8 cellular contexts compared by ENCODE assay signal in the genomic region with DNA sequence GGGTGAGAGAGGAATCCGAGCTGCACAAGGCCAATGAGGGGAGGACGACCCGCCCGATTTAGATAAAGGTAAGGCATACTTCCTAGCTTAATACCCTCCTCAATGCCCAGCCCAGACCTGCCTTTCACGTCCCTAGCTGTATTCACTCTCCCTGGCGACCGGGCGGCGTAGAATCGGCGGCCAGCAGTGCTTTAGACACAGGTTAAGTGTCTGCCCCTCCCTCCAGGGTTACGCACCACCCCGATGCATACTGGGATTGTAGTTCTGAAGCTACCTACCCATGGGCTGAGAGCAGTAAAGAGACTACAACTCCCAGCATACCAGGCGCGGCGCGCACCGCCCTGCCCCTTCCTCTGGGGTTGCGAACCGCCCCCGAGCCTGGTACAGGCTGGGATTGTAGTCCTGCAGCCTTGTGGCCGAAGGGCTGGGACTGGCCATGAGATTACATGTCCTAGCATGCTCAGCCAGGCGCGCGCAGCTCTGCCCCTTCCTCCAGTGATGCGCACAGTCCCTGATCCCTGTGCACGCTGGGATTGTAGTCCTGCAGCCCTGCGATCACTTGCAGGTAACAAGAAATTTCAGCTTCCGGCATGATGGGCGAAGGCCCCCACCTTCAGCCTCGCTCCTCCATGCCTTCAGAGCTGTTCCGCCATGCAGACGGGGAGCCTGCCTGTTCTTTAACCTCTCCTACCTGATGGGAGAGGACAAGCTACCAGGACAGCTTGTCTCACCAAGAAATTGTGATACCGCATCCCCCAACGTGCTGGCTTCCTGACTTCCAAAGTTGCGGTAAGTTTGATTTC. TPM values are rescaled to one million over a fixed set of nuclear protein-coding genes. Genes with fewer than 3 reads are reported as not detected.
DNase-seq lines count a peak whose midpoint lies in the region; ATAC-seq and TF ChIP-seq lines count a peak whose summit lies in the region.

No MANE protein-coding gene starts in this region.

- peak overlapping the region; percentile 96 for H3K4me3 ChIP-seq in fibroblast of mammary gland (ENCODE audit: control insufficient read depth, low read depth, low read length)
- H3K4me3 ChIP-seq in naive thymus-derived CD4-positive, alpha-beta T cell (ENCODE audit: low read length): peak overlapping the region; percentile 91

- no peaks in the 10 kb centered on the region for H3K27me3 Mint-ChIP-seq in activated T-helper 17 cell treated with anti-CD3 and anti-CD28 coated beads, Interleukin-2, amount 50 U/mL, for 72 hours
- no peaks in the 10 kb centered on the region for H3K27me3 Mint-ChIP-seq in naive thymus-derived CD4-positive, alpha-beta T cell
- no peaks in the 10 kb centered on the region for H3K27me3 Mint-ChIP-seq in stimulated activated memory B cell treated with anti-CD40 and anti-IgM and Interleukin-4, amounts not matched to agents 10 μg/mL and 1 μg/mL and 100 μg/mL, for 72 hours

- H3K4me1 Mint-ChIP-seq in activated T-helper 17 cell treated with anti-CD3 and anti-CD28 coated beads, Interleukin-2, amount 50 U/mL, for 72 hours: peaks cover 19% of the 10 kb centered on the region
- H3K4me1 Mint-ChIP-seq in naive thymus-derived CD4-positive, alpha-beta T cell: peaks cover 25 to 66% (median 54%) of the 10 kb centered on the region in 7 donors
- H3K4me1 Mint-ChIP-seq in stimulated activated memory B cell treated with anti-CD40 and anti-IgM and Interleukin-4, amounts not matched to agents 10 μg/mL and 1 μg/mL and 100 μg/mL, for 72 hours: peaks cover 52% of the 10 kb centered on the region

- H3K4me1 ChIP-seq in naive thymus-derived CD4-positive, alpha-beta T cell (ENCODE audit: control insufficient read depth in 2 of 2, insufficient read depth in 2 of 2, low read length in 2 of 2): peaks cover 11 to 20% of the 10 kb centered on the region in 2 donors

- H3K9me3 Mint-ChIP-seq in activated T-helper 17 cell treated with anti-CD3 and anti-CD28 coated beads, Interleukin-2, amount 50 U/mL, for 72 hours: no peaks in the 10 kb centered on the region
- H3K9me3 Mint-ChIP-seq in naive thymus-derived CD4-positive, alpha-beta T cell: peaks cover 0 to 28% (median 4%) of the 10 kb centered on the region in 11 donors
- H3K9me3 Mint-ChIP-seq in stimulated activated memory B cell treated with anti-CD40 and anti-IgM and Interleukin-4, amounts not matched to agents 10 μg/mL and 1 μg/mL and 100 μg/mL, for 72 hours: no peaks in the 10 kb centered on the region

- no peaks in the 10 kb centered on the region for H3K27me3 ChIP-seq in naive thymus-derived CD4-positive, alpha-beta T cell (ENCODE audit: control insufficient read depth in 2 of 2, insufficient read depth in 2 of 2, low read length in 2 of 2)

- H3K27ac ChIP-seq in naive thymus-derived CD4-positive, alpha-beta T cell (ENCODE audit: low read depth, low read length): peak overlapping the region; percentile 84

- no peaks in the 10 kb centered on the region for H3K9me3 ChIP-seq in naive thymus-derived CD4-positive, alpha-beta T cell (ENCODE audit: control insufficient read depth in 2 of 3, low read length in 3 of 3)

- no peak for TF ChIP-seq CTCF in fibroblast of mammary gland (conservative IDR thresholded peaks at IDR 0.05; ENCODE audit: control insufficient read depth, insufficient read depth, low read depth, low read length)

- POLR2A ChIA-PET in naive thymus-derived CD4-positive, alpha-beta T cell (lab: Charles Lee): interaction anchor here (0.6 to 3.7 kb wide), 35 partner anchors 10 to 1793 kb away, joined by 3 to 48 read pairs (median 4); a partner anchor contains a TSS

- H3K27ac Mint-ChIP-seq in activated T-helper 17 cell treated with anti-CD3 and anti-CD28 coated beads, Interleukin-2, amount 50 U/mL, for 72 hours: peak overlapping the region; percentile 86
- H3K27ac Mint-ChIP-seq in naive thymus-derived CD4-positive, alpha-beta T cell: peak overlapping the region; percentile 88 to 99 (median 97)
- peak overlapping the region; percentile 73 for H3K27ac Mint-ChIP-seq in stimulated activated memory B cell treated with anti-CD40 and anti-IgM and Interleukin-4, amounts not matched to agents 10 μg/mL and 1 μg/mL and 100 μg/mL, for 72 hours

- H3K36me3 ChIP-seq in naive thymus-derived CD4-positive, alpha-beta T cell (ENCODE audit: control insufficient read depth in 2 of 3, insufficient read depth in 3 of 3, low read length in 3 of 3): no peaks in the 10 kb centered on the region

- CTCF ChIA-PET in naive thymus-derived CD4-positive, alpha-beta T cell (lab: Charles Lee): interaction anchor here (0.6 to 2.2 kb wide), 2 partner anchors 44 to 1579 kb away, joined by 4 to 9 read pairs; a partner anchor contains a TSS

- peak; percentile 98 for DNase-seq in EH (ENCODE audit: low read depth)
- peak; percentile 83 for DNase-seq in GOT3 (lab: John Stamatoyannopoulos, UW)
- peak; percentile 97 for DNase-seq in LHCN-M2 (ENCODE audit: low read depth)
- DNase-seq in RPMI7951 (ENCODE audit: low read depth): peak; percentile 98
- DNase-seq in fibroblast of mammary gland (ENCODE audit: low read depth): peak; percentile 98
- peak; percentile 79 to 95 (median 91) for DNase-seq in naive thymus-derived CD4-positive, alpha-beta T cell

- intact Hi-C loops in naive thymus-derived CD4-positive, alpha-beta T cell (cut with micrococcal nuclease): loop anchor here (1.0 to 10.0 kb wide), 21 partner anchors 41 to 1244 kb away; a partner anchor contains a TSS

- peaks cover 33% of the 10 kb centered on the region for H3K36me3 Mint-ChIP-seq in activated T-helper 17 cell treated with anti-CD3 and anti-CD28 coated beads, Interleukin-2, amount 50 U/mL, for 72 hours (ENCODE audit: low read depth)
- peaks cover 7 to 46% (median 29%) of the 10 kb centered on the region in 5 donors for H3K36me3 Mint-ChIP-seq in naive thymus-derived CD4-positive, alpha-beta T cell
- peaks cover 17% of the 10 kb centered on the region for H3K36me3 Mint-ChIP-seq in stimulated activated memory B cell treated with anti-CD40 and anti-IgM and Interleukin-4, amounts not matched to agents 10 μg/mL and 1 μg/mL and 100 μg/mL, for 72 hours

- peak; percentile 100 for ATAC-seq in activated T-helper 17 cell treated with anti-CD3 and anti-CD28 coated beads, Interleukin-2, amount 50 U/mL, for 72 hours (replicated peaks)
- ATAC-seq in naive thymus-derived CD4-positive, alpha-beta T cell: peak; percentile 100
- peak; percentile 100 for ATAC-seq in stimulated activated memory B cell treated with anti-CD40 and anti-IgM and Interleukin-4, amounts not matched to agents 10 μg/mL and 1 μg/mL and 100 μg/mL, for 72 hours

- peak overlapping the region; percentile 94 for H3K4me3 Mint-ChIP-seq in activated T-helper 17 cell treated with anti-CD3 and anti-CD28 coated beads, Interleukin-2, amount 50 U/mL, for 72 hours
- H3K4me3 Mint-ChIP-seq in naive thymus-derived CD4-positive, alpha-beta T cell: peak overlapping the region; percentile 91 to 100 (median 98)
- H3K4me3 Mint-ChIP-seq in stimulated activated memory B cell treated with anti-CD40 and anti-IgM and Interleukin-4, amounts not matched to agents 10 μg/mL and 1 μg/mL and 100 μg/mL, for 72 hours: peak overlapping the region; percentile 91

RNA-seq across cellular contexts. Expression of a gene that starts 43.5 kb away (rescaled TPM):
- 3.1 and 4.0 TPM in 2 replicates for total RNA-seq in LHCN-M2 (2014; rRNA removed)
- 1.0 TPM for polyA plus RNA-seq in LHCN-M2 (2012)
- total RNA-seq in RPMI7951 (2014; rRNA removed; shearing (Covaris generic)): 4.9 and 5.4 TPM in 2 replicates
- total RNA-seq in activated T-helper 17 cell treated with anti-CD3 and anti-CD28 coated beads, Interleukin-2, amount 50 U/mL, for 72 hours: 10 to 100 TPM in 1 of 2 donors, 1 to 10 TPM in 1; 4.7 to 10.9 TPM
- total RNA-seq in naive thymus-derived CD4-positive, alpha-beta T cell: 10 to 100 TPM in 4 of 5 experiments, 1 to 10 TPM in 1; 7.0 to 35.0 (median 30.3) TPM
- 10 to 100 TPM; 15.6 to 17.6 TPM for polyA plus RNA-seq in naive thymus-derived CD4-positive, alpha-beta T cell

RNA-seq across cellular contexts. Expression of a gene that starts 45.1 kb away (rescaled TPM):
- 9.4 and 15.0 TPM in 2 replicates for total RNA-seq in LHCN-M2 (2014; rRNA removed)
- polyA plus RNA-seq in LHCN-M2 (2012): 5.2 TPM
- total RNA-seq in RPMI7951 (2014; rRNA removed; shearing (Covaris generic)): 18.4 and 24.8 TPM in 2 replicates
- 10 to 100 TPM; 16.1 to 58.1 TPM for total RNA-seq in activated T-helper 17 cell treated with anti-CD3 and anti-CD28 coated beads, Interleukin-2, amount 50 U/mL, for 72 hours
- total RNA-seq in naive thymus-derived CD4-positive, alpha-beta T cell: 10 to 100 TPM; 20.4 to 93.9 (median 55.7) TPM
- polyA plus RNA-seq in naive thymus-derived CD4-positive, alpha-beta T cell: 10 to 100 TPM; 23.5 to 35.9 TPM

Comparison
In these comparisons a context has a peak if more than half of its experiments do, and no peak if none do; other contexts are left out.
1. Peak in every context shown above with its lines: DNase-seq, ATAC-seq, H3K4me3 ChIP-seq and H3K27ac ChIP-seq.